ENCODE assay signal across 28 cellular contexts in the genomic region with DNA sequence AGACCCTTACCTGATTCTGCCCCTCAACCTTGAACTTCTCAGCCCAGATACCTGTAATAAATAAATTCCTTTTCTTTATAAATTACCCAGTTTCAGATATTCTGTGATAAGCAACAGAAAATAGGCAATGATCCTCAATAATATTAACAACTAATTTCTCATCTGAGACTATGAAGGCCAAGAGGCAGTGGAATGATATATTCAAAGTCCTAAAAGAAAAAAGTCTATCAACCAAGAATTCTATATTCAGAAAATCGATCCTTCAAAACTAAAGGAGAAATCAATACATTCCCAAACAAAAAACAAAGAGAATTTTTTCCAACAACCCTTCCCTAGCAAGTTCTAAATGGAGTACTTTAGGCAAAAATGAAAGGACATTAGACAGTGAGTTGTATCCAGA.
"Had no signal": no experiment of that assay in that cellular context is flagged by ENCODE, and none has a peak within 500 bp of the region (broad histone marks: within the 10 kb centered on the region; RNA-seq: fewer than 3 reads in every experiment).

No MANE protein-coding gene starts in this region.

- H3K36me3 ChIP-seq: adrenal gland, WERI-Rb-1 had no signal

- ATAC-seq: activated CD4-positive, alpha-beta T cell treated with anti-CD3 and anti-CD28 coated beads for 36 hours; activated CD8-positive, alpha-beta memory T cell treated with anti-CD3 and anti-CD28 coated beads, Interleukin-2, amount 10 ng/mL, durations not matched to agents 7 days and 5 days; activated CD8-positive, alpha-beta T cell treated with anti-CD3 and anti-CD28 coated beads, Interleukin-2, amount 10 ng/mL, durations not matched to agents 7 days and 5 days; activated naive CD8-positive, alpha-beta T cell treated with anti-CD3 and anti-CD28 coated beads, Interleukin-2, amount 50 U/mL, for 24 hours; body of pancreas; esophagus mucosa; T-helper 17 cell had no signal

- FAIRE-seq: colon, frontal cortex had no signal

- H3K27ac ChIP-seq: adrenal gland, body of pancreas, WERI-Rb-1 had no signal

- H3K4me3 ChIP-seq: adrenal gland, body of pancreas had no signal

- H3K4me1 ChIP-seq: adrenal gland, body of pancreas had no signal

- DNase-seq: activated CD4-positive, alpha-beta memory T cell treated with anti-CD3 and anti-CD28 coated beads for 36 hours; activated CD4-positive, alpha-beta T cell treated with anti-CD3 and anti-CD28 coated beads for 36 hours; activated CD4-positive, alpha-beta T cell treated with anti-CD3 and anti-CD28 coated beads, Interleukin-2, amount 10 ng/mL, durations not matched to agents 24 days and 14 days; activated CD4-positive, CD25-positive, alpha-beta regulatory T cell; activated CD4-positive, CD25-positive, alpha-beta regulatory T cell treated with anti-CD3 and anti-CD28 coated beads, Interleukin-2, amount 50 U/mL, for 72 hours; activated CD8-positive, alpha-beta memory T cell treated with anti-CD3 and anti-CD28 coated beads, Interleukin-2, amount 10 ng/mL, durations not matched to agents 7 days and 5 days; activated CD8-positive, alpha-beta memory T cell treated with anti-CD3 and anti-CD28 coated beads, Interleukin-2, amount 50 U/mL, for 4 hours; activated CD8-positive, alpha-beta T cell treated with anti-CD3 and anti-CD28 coated beads, Interleukin-2, amount 10 ng/mL, durations not matched to agents 7 days and 5 days; activated effector memory CD4-positive, alpha-beta T cell treated with anti-CD3 and anti-CD28 coated beads, Interleukin-2, amount 50 U/mL, for 16 hours; activated naive CD4-positive, alpha-beta T cell treated with anti-CD3 and anti-CD28 coated beads for 36 hours; activated naive CD8-positive, alpha-beta T cell treated with anti-CD3 and anti-CD28 coated beads for 36 hours; activated naive CD8-positive, alpha-beta T cell treated with anti-CD3 and anti-CD28 coated beads, Interleukin-2, amount 50 U/mL, for 24 hours; activated T-cell treated with anti-CD3 and anti-CD28 coated beads, Interleukin-2, amount 50 U/mL, for 1 hour; activated T-cell treated with anti-CD3 and anti-CD28 coated beads, Interleukin-2, amount 50 U/mL, for 48 hours; adrenal gland; amygdala; aorta; body of pancreas; caudate nucleus; effector CD8-positive, alpha-beta T cell; foreskin fibroblast; head of caudate nucleus; T-helper 17 cell; T1000; WERI-Rb-1 had no signal

- H3K27me3 ChIP-seq: adrenal gland, body of pancreas had no signal
